ENCODE assay signal across 11 cellular contexts in genomic region chr21:14520535-14520934, GRCh38. TPM values are rescaled to one million over a fixed set of nuclear protein-coding genes. Genes with fewer than 3 reads are reported as not detected.
DNase-seq lines count a peak whose midpoint lies in the region; ATAC-seq and TF ChIP-seq lines count a peak whose summit lies in the region.
"Had no signal": no experiment of that assay in that cellular context is flagged by ENCODE, and none has a peak within 500 bp of the region (broad histone marks: within the 10 kb centered on the region; RNA-seq: fewer than 3 reads in every experiment).

No MANE protein-coding gene starts in this region.

- no peaks in the 10 kb centered on the region for H3K27me3 ChIP-seq in GM23248 (replicated peaks; ENCODE audit: insufficient read depth)

- no peak for DNase-seq in activated T-cell treated with anti-CD3 and anti-CD28 coated beads, Interleukin-2, amount 50 U/mL, for 72 hours
- no peak for DNase-seq in activated T-cell treated with anti-CD3 and anti-CD28 coated beads for 4 hours
- DNase-seq in NOMO-1 treated with dmso at 0.1 percent for 144 hours (lab: John Stamatoyannopoulos, UW; ENCODE audit: unreplicated experiment): peak; percentile 71
- DNase-seq in choroid plexus epithelial cell (ENCODE audit: low read depth): peak; percentile 1
- no peak for DNase-seq in stimulated activated effector memory CD8-positive, alpha-beta T cell treated with anti-CD3 and anti-CD28 coated beads, Interleukin-12 subunit alpha, Interleukin-12 subunit beta, amount 100 ng/mL, for 72 hours (ENCODE audit: low spot score in 2 of 2)
- DNase-seq in GM23248: no peak
- DNase-seq in NCI-H2227 (lab: John Stamatoyannopoulos, UW; ENCODE audit: unreplicated experiment): no peak
- no peak for DNase-seq in AG08395 (ENCODE audit: low spot score)
- DNase-seq: NCI-H524 had no signal

- no peaks in the 10 kb centered on the region for H3F3A ChIP-seq in GM23248 (ENCODE audit: insufficient read depth)

- H3K4me1 Mint-ChIP-seq in activated T-cell treated with anti-CD3 and anti-CD28 coated beads, Interleukin-2, amount 50 U/mL, for 72 hours (ENCODE audit: low read depth): peaks cover 52% of the 10 kb centered on the region
- peaks cover 41% of the 10 kb centered on the region for H3K4me1 Mint-ChIP-seq in stimulated activated effector memory CD8-positive, alpha-beta T cell treated with anti-CD3 and anti-CD28 coated beads, Interleukin-12 subunit alpha, Interleukin-12 subunit beta, amount 100 ng/mL, for 72 hours

- no peaks in the 10 kb centered on the region for H3K9me2 ChIP-seq in GM23248 (ENCODE audit: insufficient read depth)

- no peaks in the 10 kb centered on the region for H4K20me1 ChIP-seq in GM23248 (ENCODE audit: insufficient read depth)

- H3K27ac ChIP-seq in GM23248: no peak overlapping the region
- H3K27ac ChIP-seq: KMS-11, parathyroid adenoma had no signal

- peaks cover 15 to 32% of the 10 kb centered on the region in 2 donors for H3K36me3 Mint-ChIP-seq in activated T-cell treated with anti-CD3 and anti-CD28 coated beads, Interleukin-2, amount 50 U/mL, for 72 hours (ENCODE audit: insufficient read depth in 2 of 2)
- peaks cover 88% of the 10 kb centered on the region for H3K36me3 Mint-ChIP-seq in stimulated activated effector memory CD8-positive, alpha-beta T cell treated with anti-CD3 and anti-CD28 coated beads, Interleukin-12 subunit alpha, Interleukin-12 subunit beta, amount 100 ng/mL, for 72 hours

- H3K4me3 Mint-ChIP-seq in activated T-cell treated with anti-CD3 and anti-CD28 coated beads, Interleukin-2, amount 50 U/mL, for 72 hours: peak overlapping the region; percentile 45 to 60
- H3K4me3 Mint-ChIP-seq in stimulated activated effector memory CD8-positive, alpha-beta T cell treated with anti-CD3 and anti-CD28 coated beads, Interleukin-12 subunit alpha, Interleukin-12 subunit beta, amount 100 ng/mL, for 72 hours: peak overlapping the region; percentile 19

- in situ Hi-C loops in GM23248 (cut with MboI): no loop called here

- no peaks in the 10 kb centered on the region for H3K27me3 Mint-ChIP-seq in activated T-cell treated with anti-CD3 and anti-CD28 coated beads, Interleukin-2, amount 50 U/mL, for 72 hours (ENCODE audit: low read depth)

- 25 to 28% methylated on average over 7 of the region's 7 CpGs for WGBS in GM23248 (ENCODE audit: low coverage in 1 of 2, low lambda C conversion rate in 2 of 2, missing lambda C conversion rate in 2 of 2), 2 experiments

- no peak for ATAC-seq in activated T-cell treated with anti-CD3 and anti-CD28 coated beads, Interleukin-2, amount 50 U/mL, for 72 hours (replicated peaks in 1 of 2)
- ATAC-seq in stimulated activated effector memory CD8-positive, alpha-beta T cell treated with anti-CD3 and anti-CD28 coated beads, Interleukin-12 subunit alpha, Interleukin-12 subunit beta, amount 100 ng/mL, for 72 hours: no peak

- H3K9me3 Mint-ChIP-seq in activated T-cell treated with anti-CD3 and anti-CD28 coated beads, Interleukin-2, amount 50 U/mL, for 72 hours: no peaks in the 10 kb centered on the region
- no peaks in the 10 kb centered on the region for H3K9me3 Mint-ChIP-seq in stimulated activated effector memory CD8-positive, alpha-beta T cell treated with anti-CD3 and anti-CD28 coated beads, Interleukin-12 subunit alpha, Interleukin-12 subunit beta, amount 100 ng/mL, for 72 hours

- H3K4me3 ChIP-seq in choroid plexus epithelial cell (ENCODE audit: low read depth, low read length) (no peak overlapping the region), GM23248 (no peak overlapping the region)

- no peaks in the 10 kb centered on the region for H3K79me2 ChIP-seq in GM23248 (ENCODE audit: insufficient read depth)
- H3K79me2 ChIP-seq: parathyroid adenoma had no signal

- no peaks in the 10 kb centered on the region for H3K9me3 ChIP-seq in GM23248 (ENCODE audit: low read depth)

- peak overlapping the region; percentile 16 for H3K27ac Mint-ChIP-seq in activated T-cell treated with anti-CD3 and anti-CD28 coated beads, Interleukin-2, amount 50 U/mL, for 72 hours
- peak overlapping the region; percentile 71 for H3K27ac Mint-ChIP-seq in stimulated activated effector memory CD8-positive, alpha-beta T cell treated with anti-CD3 and anti-CD28 coated beads, Interleukin-12 subunit alpha, Interleukin-12 subunit beta, amount 100 ng/mL, for 72 hours

- no peak for TF ChIP-seq CTCF in choroid plexus epithelial cell (conservative IDR thresholded peaks at IDR 0.05; ENCODE audit: low read depth, low read length)

- no peak overlapping the region for H3K4me2 ChIP-seq in GM23248 (ENCODE audit: unreplicated experiment)
- H3K4me2 ChIP-seq: KMS-11 had no signal

- no peaks in the 10 kb centered on the region for H3K36me3 ChIP-seq in GM23248 (ENCODE audit: low read depth)

- H3K9ac ChIP-seq in GM23248: no peak overlapping the region
- H3K9ac ChIP-seq: KMS-11, parathyroid adenoma had no signal

- no peak overlapping the region for H2AFZ ChIP-seq in GM23248
- H2AFZ ChIP-seq: parathyroid adenoma had no signal

- H3K4me1 ChIP-seq in GM23248 (ENCODE audit: insufficient read depth): no peaks in the 10 kb centered on the region
- H3K4me1 ChIP-seq: parathyroid adenoma had no signal

RNA-seq across cellular contexts. Expression of gene SAMSN1, which starts 25.6 kb away (rescaled TPM):
- total RNA-seq in activated T-cell treated with anti-CD3 and anti-CD28 coated beads, Interleukin-2, amount 50 U/mL, for 72 hours: 10 to 100 TPM; 65.4 to 69.1 TPM
- not detected in 2 replicates for total RNA-seq in GM23248 (2014; rRNA removed; shearing (Covaris generic))
- polyA plus RNA-seq in GM23248 (2016; fragmentation: Nextera tagmentation; extraction: Ambion mirVana): not detected in 2 replicates

Comparison
In these comparisons a context has a peak if more than half of its experiments do, and no peak if none do; other contexts are left out.
1. DNase-seq: peak in NOMO-1 treated with dmso at 0.1 percent for 144 hours (single experiment) and choroid plexus epithelial cell (single experiment); none in activated T-cell treated with anti-CD3 and anti-CD28 coated beads, Interleukin-2, amount 50 U/mL, for 72 hours (0 of 2), activated T-cell treated with anti-CD3 and anti-CD28 coated beads for 4 hours (single experiment), stimulated activated effector memory CD8-positive, alpha-beta T cell treated with anti-CD3 and anti-CD28 coated beads, Interleukin-12 subunit alpha, Interleukin-12 subunit beta, amount 100 ng/mL, for 72 hours (0 of 2), GM23248 (single experiment), NCI-H2227 (single experiment) and AG08395 (single experiment).
2. RNA of gene SAMSN1, which starts 25.6 kb away (total RNA-seq): 65.4 to 69.1 TPM in activated T-cell treated with anti-CD3 and anti-CD28 coated beads, Interleukin-2, amount 50 U/mL, for 72 hours; not detected in GM23248; every median in the first group is over 10 times any median in the second.